In genomic region chr11:62437616-62438015, GRCh38 we compare ENCODE assay signal across 12 cellular contexts. TPM values are rescaled to one million over a fixed set of nuclear protein-coding genes. Genes with fewer than 3 reads are reported as not detected.
"Had no signal": no experiment of that assay in that cellular context is flagged by ENCODE, and none has a peak within 500 bp of the region (broad histone marks: within the 10 kb centered on the region; RNA-seq: fewer than 3 reads in every experiment).

No MANE protein-coding gene starts in this region.

- DNase-seq: GM23248, GOT3, H7, H9, HCEC 1CT, HFFc6 had no signal

- H3K9me3 ChIP-seq: HAP-1 had no signal

- H3K4me2 ChIP-seq: GM23338 had no signal

- H3K27ac ChIP-seq: GM23248 had no signal

- H3K4me3 ChIP-seq: GM23248, GM23338, HAP-1 had no signal

- H3K36me3 ChIP-seq: HAP-1 had no signal

- ATAC-seq: GM23338, HCT116 had no signal

- FAIRE-seq: H1, H54 had no signal

- H2AFZ ChIP-seq: GM23248, GM23338 had no signal

- H3K4me1 ChIP-seq: HAP-1 had no signal

- H3K9ac ChIP-seq: GM23248 had no signal

RNA-seq across cellular contexts. Expression of gene SCGB1A1, which starts 18.8 kb away (rescaled TPM):
- total RNA-seq: GM23248, GM23338, H1, H4, H7, H9, HFFc6 had no signal
- polyA plus RNA-seq: GM23248, GM23338, H1 had no signal
